In genomic region chr6:3195695-3196497, GRCh38 we compare ENCODE assay signal across 11 cellular contexts. TPM values are rescaled to one million over a fixed set of nuclear protein-coding genes. Genes with fewer than 3 reads are reported as not detected.
DNase-seq lines count a peak whose midpoint lies in the region; ATAC-seq and TF ChIP-seq lines count a peak whose summit lies in the region.
"Had no signal": no experiment of that assay in that cellular context is flagged by ENCODE, and none has a peak within 500 bp of the region (broad histone marks: within the 10 kb centered on the region; RNA-seq: fewer than 3 reads in every experiment).

No MANE protein-coding gene starts in this region.

- no peaks in the 10 kb centered on the region for H4K20me1 ChIP-seq in neural cell (ENCODE audit: insufficient read depth)

- no peak overlapping the region for H2AFZ ChIP-seq in neural cell (ENCODE audit: low read depth, low read length)

- TF ChIP-seq RAD21 in neural cell (conservative IDR thresholded peaks at IDR 0.05): peak; percentile 62

- peaks cover 3% of the 10 kb centered on the region for H3K79me2 ChIP-seq in neural cell (replicated peaks; ENCODE audit: insufficient read depth, low read length)

- ATAC-seq in body of pancreas (peak; percentile 62), HG02610 (IDR thresholded peaks at IDR 0.05; ENCODE audit: unreplicated experiment) (no peak), GM21515 (IDR thresholded peaks at IDR 0.05; ENCODE audit: unreplicated experiment) (no peak)

- H3K4me3 ChIP-seq in body of pancreas: no peak overlapping the region
- peak overlapping the region; percentile 63 for H3K4me3 ChIP-seq in neural cell (ENCODE audit: low read length)
- H3K4me3 ChIP-seq: skin epidermis had no signal

- peak in 3 of 7 experiments; percentile 19 to 31 (median 28) for TF ChIP-seq CTCF in body of pancreas (IDR thresholded peaks at IDR 0.05)
- peak; percentile 60 for TF ChIP-seq CTCF in neural cell (IDR thresholded peaks at IDR 0.05; ENCODE audit: poor library complexity, severe bottlenecking)

- intact Hi-C loops in body of pancreas (cut with DNase I): no loop called here

- H3K4me1 ChIP-seq in body of pancreas: no peaks in the 10 kb centered on the region

- H3K36me3 ChIP-seq in body of pancreas (replicated peaks in 1 of 2; ENCODE audit: insufficient read depth in 1 of 2, low read depth in 2 of 2) (no peaks in the 10 kb centered on the region), neural cell (ENCODE audit: insufficient read depth, low read length) (no peaks in the 10 kb centered on the region)

- TF ChIP-seq POLR2A in body of pancreas (IDR thresholded peaks at IDR 0.05): no peak

- H3K27ac ChIP-seq in body of pancreas (no peak overlapping the region), neural cell (ENCODE audit: low read length) (peak overlapping the region; percentile 100)

- H3K9me2 ChIP-seq in neural cell (ENCODE audit: insufficient read depth, low read length): no peaks in the 10 kb centered on the region

- H3K9ac ChIP-seq in neural cell (ENCODE audit: low read length): peak overlapping the region; percentile 89

- peaks cover 4% of the 10 kb centered on the region for H3F3A ChIP-seq in neural cell (ENCODE audit: insufficient read depth, low read length, poor library complexity, severe bottlenecking)

- TF ChIP-seq EP300 in neural cell (conservative IDR thresholded peaks at IDR 0.05; ENCODE audit: poor library complexity, severe bottlenecking): no peak

- DNase-seq in EH (ENCODE audit: low read depth): peak; percentile 21
- DNase-seq in NCI-H1930 (lab: John Stamatoyannopoulos, UW): peak; percentile 74 to 83
- peak in 2 of 4 donors; percentile 19 to 38 for DNase-seq in body of pancreas
- no peak for DNase-seq in cerebellar nuclear complex (lab: John Stamatoyannopoulos, UW)
- no peak for DNase-seq in stimulated activated naive CD4-positive, alpha-beta T cell treated with Interleukin-2 at 50 U/mL for 16 hours (lab: John Stamatoyannopoulos, UW)
- DNase-seq: activated B cell treated with CpG ODN at 0.5 μM for 24 hours, amniotic stem cell had no signal

- no peaks in the 10 kb centered on the region for H3K9me3 ChIP-seq in body of pancreas
- no peaks in the 10 kb centered on the region for H3K9me3 ChIP-seq in neural cell (ENCODE audit: low read length)

- WGBS in body of pancreas, 2 donors: 60 to 74% methylated on average over 15 to 16 of the region's 16 CpGs

- H3K27me3 ChIP-seq in body of pancreas (no peaks in the 10 kb centered on the region), neural cell (ENCODE audit: insufficient read depth, low read depth, low read length) (no peaks in the 10 kb centered on the region)

- H3K4me2 ChIP-seq in neural cell (ENCODE audit: low read length): peak overlapping the region; percentile 79

TF ChIP-seq in neural cell, 6 proteins besides CTCF, POLR2A, EP300 and RAD21:
- no peak for TF ChIP-seq EZH2 (IDR thresholded peaks at IDR 0.05; ENCODE audit: borderline replicate concordance, insufficient read depth, low read length, poor library complexity, severe bottlenecking)
- peak; percentile 1 for TF ChIP-seq MXI1 (conservative IDR thresholded peaks at IDR 0.05; ENCODE audit: poor library complexity, severe bottlenecking)
- peak; percentile 33 for TF ChIP-seq POLR2AphosphoS5 (IDR thresholded peaks at IDR 0.05)
- TF ChIP-seq TAF1 (IDR thresholded peaks at IDR 0.05; ENCODE audit: low read depth): no peak

RNA-seq across cellular contexts. Expression of gene TUBB2B, which starts 31.6 kb away (rescaled TPM):
- 10 to 100 TPM in 1 of 2 donors, 1 to 10 TPM in 1; 1.3 to 10.6 TPM for total RNA-seq in body of pancreas
- 3,172 and 3,711 TPM in 2 replicates for polyA plus RNA-seq in neural cell
- 2,433 and 2,771 TPM in 2 replicates for polyA minus RNA-seq in neural cell
- total RNA-seq: activated B cell treated with CpG ODN at 0.5 μM for 24 hours had no signal

RNA-seq across cellular contexts. Expression of gene TUBB2A, which starts 38.6 kb away (rescaled TPM):
- 10 to 100 TPM; 44.9 to 54.1 TPM for total RNA-seq in body of pancreas
- polyA plus RNA-seq in neural cell: 1,088 and 1,361 TPM in 2 replicates
- polyA minus RNA-seq in neural cell: 668 and 697 TPM in 2 replicates

Comparison
In these comparisons a context has a peak if more than half of its experiments do, and no peak if none do; other contexts are left out.
1. DNase-seq: peak in EH (single experiment) and NCI-H1930 (2 of 2); none in cerebellar nuclear complex (0 of 2) and stimulated activated naive CD4-positive, alpha-beta T cell treated with Interleukin-2 at 50 U/mL for 16 hours (single experiment).